ENCODE assay signal across 4 cellular contexts in the genomic region with DNA sequence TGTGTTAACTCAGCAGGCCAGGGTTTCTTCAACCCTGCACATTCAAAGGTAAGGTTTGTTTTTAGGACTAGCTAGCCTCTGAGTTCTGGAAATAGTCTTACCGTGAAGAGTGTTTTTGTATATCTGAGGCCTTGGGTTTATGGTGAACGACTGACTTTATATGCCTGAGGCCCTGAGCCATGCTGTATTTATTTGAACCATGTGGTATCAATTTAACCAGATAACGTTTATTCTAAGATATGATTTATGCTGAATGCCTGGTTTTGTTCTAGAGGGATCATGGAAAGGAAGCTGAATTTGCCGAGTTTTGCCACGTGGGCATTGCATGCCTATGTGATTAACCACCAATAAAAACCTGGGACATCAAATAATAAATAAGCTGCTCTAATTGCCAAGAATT.
DNase-seq lines count a peak whose midpoint lies in the region; ATAC-seq, FAIRE-seq and TF ChIP-seq lines count a peak whose summit lies in the region.
"Not testable (repeated sequence)": the region's sequence is repeated elsewhere in the genome, so short reads cannot be mapped to it uniquely, and the experiment has no call there.

No MANE protein-coding gene starts in this region.

- not testable (repeated sequence) for TF ChIP-seq RAD21 in HepG2 (CRISPR knock-in tag; IDR thresholded peaks at IDR 0.05)

- H3K4me1 ChIP-seq in HepG2 (ENCODE audit: insufficient read depth, low read length), result not testable (repeated sequence)

- BruUV-seq in HepG2 (replicated peaks; lab: Mats Ljungman, UMichigan), result not testable (repeated sequence)

- not testable (repeated sequence) for H3K79me2 ChIP-seq in HepG2 (ENCODE audit: insufficient read depth, low read length)

- not testable (repeated sequence) for H3K27me3 ChIP-seq in HepG2 (ENCODE audit: control insufficient read depth in 1 of 2, insufficient read depth in 2 of 2, low read length in 2 of 2)

- ATAC-seq in HepG2, result not testable (repeated sequence)

- intact Hi-C loops in HepG2 (cut with micrococcal nuclease; ENCODE audit: unreplicated experiment), result not testable (repeated sequence)

- not testable (repeated sequence) for H3K36me3 ChIP-seq in HepG2 (replicated peaks in 1 of 2; ENCODE audit: control insufficient read depth in 1 of 2, insufficient read depth in 2 of 2, low read length in 2 of 2)

- H2AFZ ChIP-seq in HepG2 (ENCODE audit: low read length), result not testable (repeated sequence)

- not testable (repeated sequence) for TF ChIP-seq CTCF in 22Rv1 (IDR thresholded peaks at IDR 0.05); LNCaP clone FGC (IDR thresholded peaks at IDR 0.05; ENCODE audit: control insufficient read depth, extremely low read depth, insufficient read depth); HepG2 (CRISPR knock-in tag; IDR thresholded peaks at IDR 0.05)

- TF ChIP-seq POLR2A in HepG2 (IDR thresholded peaks at IDR 0.05; ENCODE audit: insufficient read depth in 1 of 2, low read depth in 2 of 2, low read length in 2 of 2), result not testable (repeated sequence)

- in situ Hi-C loops in SK-MEL-5 (cut with HindIII; ENCODE audit: low pct_unique_long_range_greater_than_20kb, low sequenced_read_pairs); HepG2 (cut with HindIII; ENCODE audit: extremely low pct_ligation_motif_present, low pct_unique_long_range_greater_than_20kb): not testable (repeated sequence)

- not testable (repeated sequence) for H4K20me1 ChIP-seq in HepG2 (ENCODE audit: insufficient read depth, low read length)

- not testable (repeated sequence) for FAIRE-seq in HepG2 (lab: Jason Lieb, UNC)

- POLR2A ChIA-PET in HepG2 (lab: Yijun Ruan, JAX), result not testable (repeated sequence)

- CTCF ChIA-PET in HepG2 (lab: Yijun Ruan, JAX; ENCODE audit: low intra/inter-chr PET ratio, low total read pairs), result not testable (repeated sequence)

- H3K9ac ChIP-seq in HepG2 (ENCODE audit: insufficient read depth, low read depth, low read length), result not testable (repeated sequence)

- TF ChIP-seq EP300 in HepG2 (IDR thresholded peaks at IDR 0.05; ENCODE audit: low read depth in 2 of 2, low read length in 2 of 2); HepG2 (CRISPR knock-in tag; IDR thresholded peaks at IDR 0.05; ENCODE audit: borderline replicate concordance): not testable (repeated sequence)

- not testable (repeated sequence) for H3K4me2 ChIP-seq in HepG2 (ENCODE audit: low read depth, low read length)

- peaks cover 77% of the 10 kb centered on the region for H3K9me3 ChIP-seq in HepG2 (ENCODE audit: low read length)

- H3K27ac ChIP-seq in 22Rv1, result peak overlapping the region; percentile 12
- H3K27ac ChIP-seq in HepG2 (ENCODE audit: extremely low read length, insufficient read depth, low read length), result not testable (repeated sequence)

- under 1% methylated on average over 5 of the region's 5 CpGs for WGBS in HepG2 (ENCODE audit: low lambda C conversion rate)

- H3K4me3 ChIP-seq in LNCaP clone FGC (ENCODE audit: low read depth, low read length); HepG2 (replicated peaks in 1 of 3; ENCODE audit: insufficient read depth in 1 of 3, low read depth in 2 of 3, low read length in 3 of 3): not testable (repeated sequence)

- DNase-seq in LNCaP clone FGC (ENCODE audit: low read depth) (peak; percentile 50), SK-MEL-5 (ENCODE audit: low read depth, low spot score) (peak; percentile 54)
- DNase-seq in HepG2 (ENCODE audit: low spot score), result not testable (repeated sequence)

TF ChIP-seq in HepG2, 621 proteins besides CTCF, POLR2A, EP300 and RAD21:
- TF ChIP-seq, protein P1, sequence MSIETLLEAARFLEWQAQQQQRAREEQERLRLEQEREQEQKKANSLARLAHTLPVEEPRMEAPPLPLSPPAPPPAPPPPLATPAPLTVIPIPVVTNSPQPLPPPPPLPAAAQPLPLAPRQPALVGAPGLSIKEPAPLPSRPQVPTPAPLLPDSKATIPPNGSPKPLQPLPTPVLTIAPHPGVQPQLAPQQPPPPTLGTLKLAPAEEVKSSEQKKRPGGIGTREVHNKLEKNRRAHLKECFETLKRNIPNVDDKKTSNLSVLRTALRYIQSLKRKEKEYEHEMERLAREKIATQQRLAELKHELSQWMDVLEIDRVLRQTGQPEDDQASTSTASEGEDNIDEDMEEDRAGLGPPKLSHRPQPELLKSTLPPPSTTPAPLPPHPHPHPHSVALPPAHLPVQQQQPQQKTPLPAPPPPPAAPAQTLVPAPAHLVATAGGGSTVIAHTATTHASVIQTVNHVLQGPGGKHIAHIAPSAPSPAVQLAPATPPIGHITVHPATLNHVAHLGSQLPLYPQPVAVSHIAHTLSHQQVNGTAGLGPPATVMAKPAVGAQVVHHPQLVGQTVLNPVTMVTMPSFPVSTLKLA (IDR thresholded peaks at IDR 0.05), result peak; percentile 95
